ENCODE assay signal across 8 cellular contexts in genomic region chr11:57763568-57763967, GRCh38. TPM values are rescaled to one million over a fixed set of nuclear protein-coding genes. Genes with fewer than 3 reads are reported as not detected.
A peak's percentile ranks its signal among the peaks of the same experiment; 100 is the strongest.
DNase-seq lines count a peak whose midpoint lies in the region; ATAC-seq, FAIRE-seq and TF ChIP-seq lines count a peak whose summit lies in the region.

No MANE protein-coding gene starts in this region.

- H3K4me3 ChIP-seq in A549 = peak overlapping the region; percentile 73
- H3K4me3 ChIP-seq in right lobe of liver = peak overlapping the region; percentile 54 to 60 (median 57)
- H3K4me3 ChIP-seq in upper lobe of left lung = peak overlapping the region; percentile 44 to 75 (median 59)

- FAIRE-seq in A549 (lab: Jason Lieb, UNC) = no peak

- H3K4me3 Mint-ChIP-seq in chondrocyte (ENCODE audit: unreplicated experiment) = peak overlapping the region; percentile 100

- intact Hi-C loops in right lobe of liver (cut with DNase I) = no loop called here

- H3K36me3 Mint-ChIP-seq in chondrocyte (ENCODE audit: low read depth) = no peaks in the 10 kb centered on the region

- peak overlapping the region; percentile 81 for H3K27ac Mint-ChIP-seq in chondrocyte (ENCODE audit: unreplicated experiment)

- 0 out of 5 replicates have a peak, but pooled peaks of 1 of the 2 experiments have one; percentile 11 for TF ChIP-seq RAD21 in A549 (conservative IDR thresholded peaks at IDR 0.05 in 1 of 2, IDR thresholded peaks at IDR 0.05 in 1 of 2)

- H3K4me1 ChIP-seq in A549 (peaks cover 22% of the 10 kb centered on the region), right lobe of liver (peaks cover 0 to 32% (median 10%) of the 10 kb centered on the region in 4 donors), upper lobe of left lung (peaks cover 17 to 39% (median 33%) of the 10 kb centered on the region in 4 donors)

- DNase-seq in A549 (ENCODE audit: low read depth in 1 of 2, low spot score in 1 of 2) (peak in 1 of 2 experiments; percentile 76), HuH-7.5 (ENCODE audit: low spot score) (peak; percentile 63), chondrocyte (ENCODE audit: low spot score) (no peak), right lobe of liver (no peak), upper lobe of left lung (no peak), islet precursor cell (no peak), globus pallidus (ENCODE audit: low spot score) (no peak)

- H3K9me3 ChIP-seq in A549 (no peaks in the 10 kb centered on the region), right lobe of liver (no peaks in the 10 kb centered on the region), upper lobe of left lung (no peaks in the 10 kb centered on the region)

- no peaks in the 10 kb centered on the region for H3K27me3 ChIP-seq in right lobe of liver
- H3K27me3 ChIP-seq in upper lobe of left lung = no peaks in the 10 kb centered on the region

- H3K27me3 Mint-ChIP-seq in chondrocyte (ENCODE audit: low read depth) = no peaks in the 10 kb centered on the region

- H3K4me2 ChIP-seq in A549 = peak overlapping the region; percentile 89

- TF ChIP-seq POLR2A in A549 (IDR thresholded peaks at IDR 0.05; ENCODE audit: low read length) (no peak), right lobe of liver (IDR thresholded peaks at IDR 0.05) (no peak), upper lobe of left lung (IDR thresholded peaks at IDR 0.05) (peak in 1 of 4 donors; percentile 17)

- CTCF ChIA-PET in A549 (lab: Yijun Ruan, JAX) = interaction anchor here (0.6 to 12.4 kb wide), 11 partner anchors 8 to 131 kb away, joined by 3 to 216 read pairs (median 5); partner anchors contain the start of gene BTBD18

- POLR2A ChIA-PET in A549 (lab: Yijun Ruan, JAX) = interaction anchor here (0.8 to 3.0 kb wide), 3 partner anchors 15 to 37 kb away, joined by 3 to 28 read pairs (median 3); partner anchors contain the start of gene SELENOH

- 8% methylated on average over 1 of the region's 1 CpG for WGBS in A549 (ENCODE audit: missing lambda C conversion rate)
- WGBS in right lobe of liver (ENCODE audit: insufficient coverage, low coverage, low lambda C conversion rate, missing lambda C conversion rate) = 5% methylated on average over 1 of the region's 1 CpG
- WGBS in upper lobe of left lung, 2 donors = 6 to 13% methylated on average over 1 of the region's 1 CpG

- H3K9me3 Mint-ChIP-seq in chondrocyte (ENCODE audit: low read depth) = no peaks in the 10 kb centered on the region

- ATAC-seq in A549 (peak; percentile 69 to 72; a peak in 4 of 6 replicates), right lobe of liver (peak in 3 of 4 donors; percentile 26 to 44 (median 38)), upper lobe of left lung (ENCODE audit: low FRiP score in 2 of 2) (peak in 1 of 2 donors; percentile 29), HG03097 (IDR thresholded peaks at IDR 0.05; ENCODE audit: low FRiP score, unreplicated experiment) (no peak)

- 0 out of 3 replicates have a peak, but pooled peaks have one; percentile 24 for TF ChIP-seq CTCF in A549 (IDR thresholded peaks at IDR 0.05)
- TF ChIP-seq CTCF in chondrocyte (IDR thresholded peaks at IDR 0.05) = peak; percentile 72
- TF ChIP-seq CTCF in right lobe of liver (IDR thresholded peaks at IDR 0.05) = peak in 3 of 4 donors; percentile 14 to 25 (median 22)
- peak in 3 of 6 experiments; percentile 30 to 35 (median 33) for TF ChIP-seq CTCF in upper lobe of left lung (IDR thresholded peaks at IDR 0.05)

- H3K27ac ChIP-seq in A549 (peak overlapping the region; percentile 70 to 97), right lobe of liver (peak overlapping the region; percentile 89 to 98 (median 95)), upper lobe of left lung (peak overlapping the region; percentile 84 to 92 (median 90))

- H3K36me3 ChIP-seq in right lobe of liver = no peaks in the 10 kb centered on the region
- H3K36me3 ChIP-seq in upper lobe of left lung = no peaks in the 10 kb centered on the region

- TF ChIP-seq EP300 in A549 (IDR thresholded peaks at IDR 0.05) (no peak), upper lobe of left lung (IDR thresholded peaks at IDR 0.05) (no peak)

- H3K4me1 Mint-ChIP-seq in chondrocyte (ENCODE audit: low read depth) = peaks cover 47% of the 10 kb centered on the region

TF ChIP-seq in A549, 52 proteins besides CTCF, POLR2A, EP300 and RAD21:
- TF ChIP-seq CBX2 (IDR thresholded peaks at IDR 0.05; ENCODE audit: borderline replicate concordance, low read depth) = no peak
- TF ChIP-seq FOSB (CRISPR knock-in tag; IDR thresholded peaks at IDR 0.05) = 0 out of 2 replicates have a peak, but pooled peaks have one; percentile 34
- TF ChIP-seq MAZ (IDR thresholded peaks at IDR 0.05; ENCODE audit: borderline replicate concordance, low read depth, low read length) = no peak
- no peak for TF ChIP-seq KDM1A (IDR thresholded peaks at IDR 0.05; ENCODE audit: low read depth)
TF ChIP-seq in A549: peak in this region for 1.

RNA-seq across cellular contexts. Expression of gene CTNND1, which starts 2.0 kb away (rescaled TPM):
- 146 and 148 TPM in 2 replicates for polyA plus RNA-seq in A549 (2011; rRNA removed)
- polyA plus RNA-seq in A549 (2012; cell fraction: cytosol; rRNA removed) = 54.5 and 62.5 TPM in 2 replicates
- 107 and 112 TPM in 2 replicates for polyA plus RNA-seq in A549 (2012; cell fraction: nucleus; rRNA removed)
- polyA plus RNA-seq in A549 (2017; fragmentation: RNase III; extraction: RNeasy Plus Mini Kit Qiagen cat#74134 plus additional on column Dnase treatment) = 72.8 to 74.5 TPM (median 74.1 TPM) in 3 replicates
- 431 and 540 TPM in 2 replicates for polyA minus RNA-seq in A549 (2011; rRNA and poly(A)+ RNA removed)
- total RNA-seq in chondrocyte = 126 to 156 TPM (median 138 TPM) in 3 replicates
- total RNA-seq in right lobe of liver = 100 to 1,000 TPM in 3 of 6 experiments, 10 to 100 TPM in 3; 62.3 to 123 (median 97.8) TPM
- total RNA-seq in upper lobe of left lung = 100 to 1,000 TPM; 136 to 232 (median 214) TPM

RNA-seq across cellular contexts. Expression of gene BTBD18, which starts 11.9 kb away (rescaled TPM):
- polyA plus RNA-seq in A549 (2011; rRNA removed) (not detected in 2 replicates), A549 (2017; fragmentation: RNase III; extraction: RNeasy Plus Mini Kit Qiagen cat#74134 plus additional on column Dnase treatment) (not detected in 3 replicates)
- polyA plus RNA-seq in A549 (2012; cell fraction: cytosol; rRNA removed) = not detected in 2 replicates
- not detected in 2 replicates for polyA plus RNA-seq in A549 (2012; cell fraction: nucleus; rRNA removed)
- not detected in 2 replicates for polyA minus RNA-seq in A549 (2011; rRNA and poly(A)+ RNA removed)
- total RNA-seq in chondrocyte (not detected in 3 replicates), right lobe of liver (not detected), upper lobe of left lung (not detected)

RNA-seq across cellular contexts. Expression of gene SELENOH, which starts 22.3 kb away (rescaled TPM):
- polyA plus RNA-seq in A549 (2011; rRNA removed) = 99.7 and 115 TPM in 2 replicates
- 202 and 204 TPM in 2 replicates for polyA plus RNA-seq in A549 (2012; cell fraction: cytosol; rRNA removed)
- polyA plus RNA-seq in A549 (2012; cell fraction: nucleus; rRNA removed) = 138 and 154 TPM in 2 replicates
- polyA plus RNA-seq in A549 (2017; fragmentation: RNase III; extraction: RNeasy Plus Mini Kit Qiagen cat#74134 plus additional on column Dnase treatment) = 91.4 to 96.3 TPM (median 91.8 TPM) in 3 replicates
- 9.0 and 11.6 TPM in 2 replicates for polyA minus RNA-seq in A549 (2011; rRNA and poly(A)+ RNA removed)
- 84.4 to 92.1 TPM (median 87.3 TPM) in 3 replicates for total RNA-seq in chondrocyte
- 100 to 1,000 TPM in 1 of 6 experiments, 10 to 100 TPM in 5; 57.1 to 110 (median 70.7) TPM for total RNA-seq in right lobe of liver
- total RNA-seq in upper lobe of left lung = 100 to 1,000 TPM in 5 of 6 donors, 10 to 100 TPM in 1; 56.6 to 138 (median 120) TPM

RNA-seq across cellular contexts. Expression of gene TMX2, which starts 51.2 kb away (rescaled TPM):
- polyA plus RNA-seq in A549 (2011; rRNA removed) (168 and 191 TPM in 2 replicates), A549 (2017; fragmentation: RNase III; extraction: RNeasy Plus Mini Kit Qiagen cat#74134 plus additional on column Dnase treatment) (137 to 162 TPM (median 140 TPM) in 3 replicates)
- 118 and 122 TPM in 2 replicates for polyA plus RNA-seq in A549 (2012; cell fraction: cytosol; rRNA removed)
- polyA plus RNA-seq in A549 (2012; cell fraction: nucleus; rRNA removed) = 71.0 and 71.9 TPM in 2 replicates
- polyA minus RNA-seq in A549 (2011; rRNA and poly(A)+ RNA removed) = 174 and 190 TPM in 2 replicates
- total RNA-seq in chondrocyte (58.6 to 77.7 TPM (median 59.5 TPM) in 3 replicates), right lobe of liver (10 to 100 TPM; 39.1 to 53.8 (median 48.5) TPM), upper lobe of left lung (10 to 100 TPM; 16.2 to 67.3 (median 53.1) TPM)

RNA-seq across cellular contexts. Expression of gene MED19, which starts 51.6 kb away (rescaled TPM):
- polyA plus RNA-seq in A549 (2011; rRNA removed) = 33.5 and 38.5 TPM in 2 replicates
- 40.9 and 44.2 TPM in 2 replicates for polyA plus RNA-seq in A549 (2012; cell fraction: cytosol; rRNA removed)
- 21.2 and 42.9 TPM in 2 replicates for polyA plus RNA-seq in A549 (2012; cell fraction: nucleus; rRNA removed)
- 22.5 to 23.5 TPM (median 23.3 TPM) in 3 replicates for polyA plus RNA-seq in A549 (2017; fragmentation: RNase III; extraction: RNeasy Plus Mini Kit Qiagen cat#74134 plus additional on column Dnase treatment)
- polyA minus RNA-seq in A549 (2011; rRNA and poly(A)+ RNA removed) = 10.7 and 11.7 TPM in 2 replicates
- 18.9 to 20.0 TPM (median 19.4 TPM) in 3 replicates for total RNA-seq in chondrocyte
- 1 to 10 TPM; 5.7 to 8.7 (median 6.3) TPM for total RNA-seq in right lobe of liver
- 10 to 100 TPM in 5 of 6 donors, 1 to 10 TPM in 1; 7.4 to 14.9 (median 13.5) TPM for total RNA-seq in upper lobe of left lung
